ENCODE assay signal across 24 cellular contexts in genomic region chr15:41498657-41499056, GRCh38. TPM values are rescaled to one million over a fixed set of nuclear protein-coding genes. Genes with fewer than 3 reads are reported as not detected.
"Had no signal": no experiment of that assay in that cellular context is flagged by ENCODE, and none has a peak within 500 bp of the region (broad histone marks: within the 10 kb centered on the region; RNA-seq: fewer than 3 reads in every experiment).

No MANE protein-coding gene starts in this region.

- H3K9me3 Mint-ChIP-seq: dendritic cell treated with granulocyte-macrophage colony-stimulating factor and Interleukin-4, amounts not matched to agents 40 ng/mL and 50 ng/mL, for 4 days; memory B cell; mesothelial cell of epicardium; nephron progenitor cell; stimulated activated memory B cell treated with anti-CD40 and anti-IgM and Interleukin-4, amounts not matched to agents 10 μg/mL and 1 μg/mL and 100 μg/mL, for 72 hours; stimulated activated naive CD8-positive, alpha-beta T cell treated with anti-CD3 and anti-CD28 coated beads, Interleukin-15, Interleukin-2, amounts not matched to agents 100 ng/mL and 50 ng/mL, for 24 hours had no signal

- H3K9me3 ChIP-seq: left ventricle myocardium inferior, lower lobe of right lung, neutrophil, spleen, thoracic aorta, transverse colon, uterus had no signal

- H2AFZ ChIP-seq: hepatocyte had no signal

- H3K27ac ChIP-seq: hepatocyte, left ventricle myocardium inferior, lower lobe of right lung, neutrophil, spleen, thoracic aorta, transverse colon, uterus had no signal

- H3K4me3 ChIP-seq: hepatocyte, left ventricle myocardium inferior, lower lobe of right lung, spleen, thoracic aorta, transverse colon, uterus had no signal

- H3K27ac Mint-ChIP-seq: dendritic cell treated with granulocyte-macrophage colony-stimulating factor and Interleukin-4, amounts not matched to agents 40 ng/mL and 50 ng/mL, for 4 days; memory B cell; mesothelial cell of epicardium; nephron progenitor cell; stimulated activated memory B cell treated with anti-CD40 and anti-IgM and Interleukin-4, amounts not matched to agents 10 μg/mL and 1 μg/mL and 100 μg/mL, for 72 hours; stimulated activated naive CD8-positive, alpha-beta T cell treated with anti-CD3 and anti-CD28 coated beads, Interleukin-15, Interleukin-2, amounts not matched to agents 100 ng/mL and 50 ng/mL, for 24 hours had no signal

- DNase-seq: foreskin melanocyte; kidney; left cardiac atrium; left ventricle myocardium inferior; lower lobe of right lung; nephron progenitor cell; spleen; stimulated activated CD4-positive, alpha-beta T cell treated with anti-CD3 and anti-CD28 coated beads, Interleukin-15, amount 100 ng/mL, for 24 hours; stimulated activated CD4-positive, alpha-beta T cell treated with anti-CD3 and anti-CD28 coated beads, Interleukin-1b, Interleukin-23, amount 100 ng/mL, for 48 hours; stimulated activated CD4-positive, alpha-beta T cell treated with anti-CD3 and anti-CD28 coated beads, Interleukin-4, amount 100 ng/mL, for 24 hours; transverse colon; uterus had no signal

- H3K36me3 Mint-ChIP-seq: memory B cell; mesothelial cell of epicardium; stimulated activated memory B cell treated with anti-CD40 and anti-IgM and Interleukin-4, amounts not matched to agents 10 μg/mL and 1 μg/mL and 100 μg/mL, for 72 hours had no signal

- FAIRE-seq: colon, kidney had no signal

- H3K4me3 Mint-ChIP-seq: dendritic cell treated with granulocyte-macrophage colony-stimulating factor and Interleukin-4, amounts not matched to agents 40 ng/mL and 50 ng/mL, for 4 days; memory B cell; mesothelial cell of epicardium; nephron progenitor cell; stimulated activated memory B cell treated with anti-CD40 and anti-IgM and Interleukin-4, amounts not matched to agents 10 μg/mL and 1 μg/mL and 100 μg/mL, for 72 hours; stimulated activated naive CD8-positive, alpha-beta T cell treated with anti-CD3 and anti-CD28 coated beads, Interleukin-15, Interleukin-2, amounts not matched to agents 100 ng/mL and 50 ng/mL, for 24 hours had no signal

- H3K36me3 ChIP-seq: left ventricle myocardium inferior, lower lobe of right lung, neutrophil, spleen, thoracic aorta, transverse colon, uterus had no signal

- H3K4me2 ChIP-seq: hepatocyte had no signal

- ATAC-seq: left cardiac atrium; lower lobe of right lung; sciatic nerve; stimulated activated memory B cell treated with anti-CD40 and anti-IgM and Interleukin-4, amounts not matched to agents 10 μg/mL and 1 μg/mL and 100 μg/mL, for 72 hours had no signal

RNA-seq across cellular contexts. Expression of gene ITPKA, which starts 5.0 kb away (rescaled TPM):
- total RNA-seq: osteocyte, sciatic nerve, skeletal muscle tissue had no signal
